2 cellular contexts compared by ENCODE assay signal in genomic region chr1:233391338-233391737, GRCh38.
TF ChIP-seq lines count a peak whose summit lies in the region.

No MANE protein-coding gene starts in this region.

TF ChIP-seq in H1, 55 proteins besides CTCF, POLR2A, EP300 and RAD21 (continued from another document):
- TF ChIP-seq SIRT6 (IDR thresholded peaks at IDR 0.05; ENCODE audit: low read length), result no peak
- TF ChIP-seq SP1 (IDR thresholded peaks at IDR 0.05; ENCODE audit: low read depth, low read length), result no peak
TF ChIP-seq in H1: peak in this region for 0.

TF ChIP-seq in WTC11, 78 proteins besides CTCF, POLR2A, EP300 and RAD21 (continued from another document):
- TF ChIP-seq ZSCAN18 (CRISPR knock-in tag; IDR thresholded peaks at IDR 0.05) (no peak), ERG (CRISPR knock-in tag; IDR thresholded peaks at IDR 0.05) (no peak), CREB1 (CRISPR knock-in tag; IDR thresholded peaks at IDR 0.05) (no peak), TEAD4 (CRISPR knock-in tag; IDR thresholded peaks at IDR 0.05) (no peak), ZNF281 (CRISPR knock-in tag; IDR thresholded peaks at IDR 0.05) (no peak), FOXJ3 (CRISPR knock-in tag; IDR thresholded peaks at IDR 0.05; ENCODE audit: borderline replicate concordance) (no peak), NFE2L1 (CRISPR knock-in tag; IDR thresholded peaks at IDR 0.05) (no peak), ZBTB21 (CRISPR knock-in tag; IDR thresholded peaks at IDR 0.05; ENCODE audit: borderline replicate concordance) (no peak), SOX15 (CRISPR knock-in tag; IDR thresholded peaks at IDR 0.05) (no peak), TEAD1 (CRISPR knock-in tag; IDR thresholded peaks at IDR 0.05) (no peak), FOXK1 (CRISPR knock-in tag; IDR thresholded peaks at IDR 0.05) (no peak), FOXP1 (CRISPR knock-in tag; IDR thresholded peaks at IDR 0.05; ENCODE audit: borderline replicate concordance) (no peak), SMAD3 (CRISPR knock-in tag; IDR thresholded peaks at IDR 0.05; ENCODE audit: borderline replicate concordance) (no peak)
